19 cellular contexts compared by ENCODE assay signal in the genomic region with DNA sequence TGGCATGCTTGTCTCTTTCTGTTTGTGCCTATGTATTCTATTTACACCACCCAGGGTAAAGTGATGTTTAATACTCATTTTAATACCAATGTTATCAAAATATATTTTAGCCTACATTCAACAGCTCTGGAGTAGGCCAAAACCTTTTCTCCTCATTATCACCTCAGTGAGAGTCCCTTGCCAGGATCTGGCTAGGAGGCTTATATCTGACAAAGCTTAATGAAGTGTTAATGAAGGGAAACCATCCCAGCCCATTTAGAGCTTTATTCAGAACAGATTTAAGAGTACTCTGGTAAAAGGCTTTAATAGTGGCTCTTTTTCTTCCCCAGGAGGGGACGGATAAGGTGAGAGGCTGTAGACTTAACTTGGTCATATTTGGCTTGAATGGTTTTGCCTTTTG.
A peak's percentile ranks its signal among the peaks of the same experiment; 100 is the strongest.
DNase-seq lines count a peak whose midpoint lies in the region; ATAC-seq lines count a peak whose summit lies in the region.
"Had no signal": no experiment of that assay in that cellular context is flagged by ENCODE, and none has a peak within 500 bp of the region (broad histone marks: within the 10 kb centered on the region; RNA-seq: fewer than 3 reads in every experiment).

No MANE protein-coding gene starts in this region.

- H4K5ac ChIP-seq in mesendoderm (ENCODE audit: low read length), result no peak overlapping the region

- no peak overlapping the region for H3K4me3 ChIP-seq in mesendoderm (ENCODE audit: low read length)
- H3K4me3 ChIP-seq: BLaER1, HAP-1 had no signal

- DNase-seq in NCI-H82 (lab: John Stamatoyannopoulos, UW), result peak; percentile 19
- DNase-seq in NCI-H82 treated with DMSO at 0.1 percent for 48 hours (lab: John Stamatoyannopoulos, UW; ENCODE audit: unreplicated experiment), result no peak
- DNase-seq in cerebellum (ENCODE audit: low spot score), result peak; percentile 21
- peak; percentile 89 for DNase-seq in mesendoderm
- DNase-seq in SK-N-DZ (ENCODE audit: low spot score), result no peak
- DNase-seq: Caco-2; CD4-positive, CD25-positive, alpha-beta regulatory T cell; CD8-positive, alpha-beta T cell; DMS 273 treated with DMSO at 0.1 percent for 48 hours; DMS79; EL; GF-D8; GOT3; HFFc6 had no signal

- H3K18ac ChIP-seq in mesendoderm (ENCODE audit: low read length), result no peak overlapping the region

- H2AK5ac ChIP-seq in mesendoderm (ENCODE audit: low read length), result no peak overlapping the region

- peaks cover 3% of the 10 kb centered on the region for H3K4me1 ChIP-seq in mesendoderm (ENCODE audit: control insufficient read depth, low read depth, low read length)
- H3K4me1 ChIP-seq: BLaER1, Caco-2, HAP-1 had no signal

- no peak overlapping the region for H3K23ac ChIP-seq in mesendoderm (ENCODE audit: low read length)

- no peaks in the 10 kb centered on the region for H3K36me3 ChIP-seq in mesendoderm (ENCODE audit: control insufficient read depth, insufficient read depth, low read length)
- H3K36me3 ChIP-seq: BLaER1, HAP-1 had no signal

- no peak overlapping the region for H3K56ac ChIP-seq in mesendoderm (ENCODE audit: low read length)

- H3K27me3 ChIP-seq in mesendoderm (ENCODE audit: insufficient read depth, low read length, poor library complexity), result peaks cover 28% of the 10 kb centered on the region
- H3K27me3 ChIP-seq: BLaER1 had no signal

- no peak overlapping the region for H2BK120ac ChIP-seq in mesendoderm (ENCODE audit: low read depth, low read length)

- no peaks in the 10 kb centered on the region for H3K79me2 ChIP-seq in mesendoderm (ENCODE audit: control insufficient read depth, insufficient read depth, low read length)

- H3K4ac ChIP-seq in mesendoderm (ENCODE audit: low read depth, low read length), result no peak overlapping the region

- WGBS in mesendoderm (ENCODE audit: extremely low coverage, insufficient coverage, low lambda C conversion rate), result no CpG with 5 or more reads among the region's 1 CpG

- no peaks in the 10 kb centered on the region for H3K79me1 ChIP-seq in mesendoderm (ENCODE audit: low read length)

- H3K9ac ChIP-seq in mesendoderm (ENCODE audit: low read length), result no peak overlapping the region
- H3K9ac ChIP-seq: BLaER1 had no signal

- no peak overlapping the region for H4K8ac ChIP-seq in mesendoderm (ENCODE audit: low read depth, low read length)

- H2BK5ac ChIP-seq in mesendoderm (ENCODE audit: low read length), result no peak overlapping the region

- H3K27ac ChIP-seq in mesendoderm (ENCODE audit: low read depth, low read length), result no peak overlapping the region
- H3K27ac ChIP-seq: 22Rv1, BLaER1, C4-2B had no signal

- ATAC-seq in HG02884 (IDR thresholded peaks at IDR 0.05; ENCODE audit: unreplicated experiment), result no peak
- ATAC-seq: CD8-positive, alpha-beta T cell had no signal

- no peak overlapping the region for H2BK15ac ChIP-seq in mesendoderm (replicated peaks; ENCODE audit: low read depth)

- no peak overlapping the region for H3K4me2 ChIP-seq in mesendoderm (ENCODE audit: low read length)
- H3K4me2 ChIP-seq: BLaER1 had no signal

Comparison
In these comparisons a context has a peak if more than half of its experiments do, and no peak if none do; other contexts are left out.
1. DNase-seq: peak in NCI-H82 (single experiment), cerebellum (single experiment) and mesendoderm (single experiment); none in NCI-H82 treated with DMSO at 0.1 percent for 48 hours (single experiment) and SK-N-DZ (single experiment).